1 cellular context compared by ENCODE assay signal in genomic region chr4:118836763-118837507, GRCh38.
TF ChIP-seq lines count a peak whose summit lies in the region.

No MANE protein-coding gene starts in this region.

TF ChIP-seq in GM23338, 12 proteins besides CTCF, POLR2A, EP300 and RAD21 (continued from another document):
- TF ChIP-seq REST (IDR thresholded peaks at IDR 0.05; ENCODE audit: unreplicated experiment), result no peak
